Comparison of ENCODE assay signal across 8 cellular contexts in the genomic region with DNA sequence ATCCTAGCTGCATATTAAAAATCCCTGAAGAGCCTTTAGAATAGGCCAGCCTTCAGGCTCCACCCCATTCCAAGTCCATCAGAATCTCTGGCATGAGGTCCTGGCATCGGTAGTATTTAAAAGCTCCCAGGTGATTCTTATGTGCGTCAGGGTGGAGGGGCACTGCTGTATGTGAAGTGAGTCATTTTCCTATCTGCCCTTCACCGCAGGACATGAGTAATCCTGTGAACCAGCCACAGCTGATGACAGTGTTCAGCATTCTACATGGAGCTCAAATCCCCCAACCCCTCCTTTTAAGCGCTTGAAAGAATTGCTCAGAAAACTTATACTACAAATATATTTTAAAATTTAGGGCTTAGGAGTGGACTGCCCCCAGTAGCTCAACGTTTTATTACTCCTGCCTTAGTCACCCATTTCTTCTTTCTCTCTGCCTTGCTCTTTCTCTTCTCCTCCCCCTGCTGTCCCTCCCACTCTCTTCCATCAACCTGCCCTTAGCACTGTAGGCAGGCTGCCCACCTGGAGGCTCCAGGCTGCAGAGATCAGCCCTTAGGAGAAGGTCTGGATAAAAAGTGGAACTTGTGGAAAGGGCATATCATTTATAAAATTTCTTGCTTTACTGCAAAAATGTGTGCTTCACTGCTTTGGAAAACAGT.
DNase-seq lines count a peak whose midpoint lies in the region; ATAC-seq, FAIRE-seq and TF ChIP-seq lines count a peak whose summit lies in the region.

No MANE protein-coding gene starts in this region.

- TF ChIP-seq CTCF in retinal pigment epithelial cell (conservative IDR thresholded peaks at IDR 0.05; ENCODE audit: low read depth, low read length) (no peak), D721Med (IDR thresholded peaks at IDR 0.05; ENCODE audit: insufficient read depth, missing control alignments) (no peak)

- in situ Hi-C loops in T47D (cut with HindIII; ENCODE audit: low pct_unique_long_range_greater_than_20kb, low sequenced_read_pairs): no loop called here

- ATAC-seq in GM19372 (IDR thresholded peaks at IDR 0.05; ENCODE audit: low read depth, unreplicated experiment) (peak; percentile 96), HG03175 (IDR thresholded peaks at IDR 0.05; ENCODE audit: unreplicated experiment) (peak; percentile 99)

- FAIRE-seq in D721Med (lab: Jason Lieb, UNC): no peak

- DNase-seq in AG20443 (ENCODE audit: low spot score) (peak; percentile 93), T follicular helper cell (ENCODE audit: low read depth) (peak; percentile 9), T47D (ENCODE audit: low read depth in 1 of 2, low spot score in 1 of 2) (peak; percentile 34 to 75), retinal pigment epithelial cell (ENCODE audit: low read depth) (peak; percentile 99), putamen (ENCODE audit: low spot score) (no peak), D721Med (ENCODE audit: insufficient read length, low spot score) (no peak)

- H3K4me3 ChIP-seq in retinal pigment epithelial cell (ENCODE audit: low read length): no peak overlapping the region

Comparison
In these comparisons a context has a peak if more than half of its experiments do, and no peak if none do; other contexts are left out.
1. DNase-seq: peak in AG20443 (single experiment), T follicular helper cell (single experiment), T47D (2 of 2) and retinal pigment epithelial cell (single experiment); none in putamen (single experiment) and D721Med (single experiment).